ENCODE assay signal across 25 cellular contexts in genomic region chr11:37343279-37343678, GRCh38.
DNase-seq lines count a peak whose midpoint lies in the region; ATAC-seq and TF ChIP-seq lines count a peak whose summit lies in the region.
"Had no signal": no experiment of that assay in that cellular context is flagged by ENCODE, and none has a peak within 500 bp of the region (broad histone marks: within the 10 kb centered on the region; RNA-seq: fewer than 3 reads in every experiment).

No MANE protein-coding gene starts in this region.

- H3K9ac ChIP-seq in neural progenitor cell = no peak overlapping the region
- H3K9ac ChIP-seq: BLaER1 had no signal

- H3K4me2 ChIP-seq in neural progenitor cell = no peak overlapping the region
- H3K4me2 ChIP-seq: BLaER1 had no signal

- ATAC-seq in stimulated activated naive B cell treated with anti-CD40 and anti-IgM and Interleukin-4, amounts not matched to agents 10 μg/mL and 1 μg/mL and 100 μg/mL, for 72 hours (replicated peaks) = no peak
- no peak for ATAC-seq in GM19035 (IDR thresholded peaks at IDR 0.05; ENCODE audit: unreplicated experiment)
- ATAC-seq: GM12878 had no signal

- peak overlapping the region; percentile 84 for H3K27ac Mint-ChIP-seq in glutamatergic neuron (ENCODE audit: unreplicated experiment)
- H3K27ac Mint-ChIP-seq in stimulated activated naive B cell treated with anti-CD40 and anti-IgM and Interleukin-4, amounts not matched to agents 10 μg/mL and 1 μg/mL and 100 μg/mL, for 72 hours = no peak overlapping the region
- no peak overlapping the region for H3K27ac Mint-ChIP-seq in neural progenitor cell
- H3K27ac Mint-ChIP-seq: CD14-positive monocyte; CD4-positive, alpha-beta memory T cell; CD4-positive, CD25-positive, alpha-beta regulatory T cell; CD8-positive, alpha-beta memory T cell had no signal

- no peak overlapping the region for H2AFZ ChIP-seq in neural progenitor cell (replicated peaks)

- H3F3A ChIP-seq in neural progenitor cell (ENCODE audit: low read depth) = peaks cover 7% of the 10 kb centered on the region

- peaks cover 10% of the 10 kb centered on the region for H3K4me1 Mint-ChIP-seq in glutamatergic neuron (ENCODE audit: low read depth, unreplicated experiment)
- no peaks in the 10 kb centered on the region for H3K4me1 Mint-ChIP-seq in stimulated activated naive B cell treated with anti-CD40 and anti-IgM and Interleukin-4, amounts not matched to agents 10 μg/mL and 1 μg/mL and 100 μg/mL, for 72 hours
- no peaks in the 10 kb centered on the region for H3K4me1 Mint-ChIP-seq in neural progenitor cell
- H3K4me1 Mint-ChIP-seq: CD14-positive monocyte; CD4-positive, alpha-beta memory T cell; CD4-positive, CD25-positive, alpha-beta regulatory T cell; CD8-positive, alpha-beta memory T cell had no signal

- no peaks in the 10 kb centered on the region for H3K4me1 ChIP-seq in neural progenitor cell
- H3K4me1 ChIP-seq: BE2C, BLaER1 had no signal

- peak overlapping the region; percentile 53 for H3K4me3 Mint-ChIP-seq in glutamatergic neuron (ENCODE audit: unreplicated experiment)
- H3K4me3 Mint-ChIP-seq in stimulated activated naive B cell treated with anti-CD40 and anti-IgM and Interleukin-4, amounts not matched to agents 10 μg/mL and 1 μg/mL and 100 μg/mL, for 72 hours = no peak overlapping the region
- no peak overlapping the region for H3K4me3 Mint-ChIP-seq in neural progenitor cell
- H3K4me3 Mint-ChIP-seq: CD14-positive monocyte; CD4-positive, alpha-beta memory T cell; CD4-positive, CD25-positive, alpha-beta regulatory T cell; CD8-positive, alpha-beta memory T cell had no signal

- no peak for TF ChIP-seq CTCF in glutamatergic neuron (IDR thresholded peaks at IDR 0.05; ENCODE audit: partially characterized antibody, unreplicated experiment)
- no peak for TF ChIP-seq CTCF in neural progenitor cell (IDR thresholded peaks at IDR 0.05)

- H3K27me3 Mint-ChIP-seq in glutamatergic neuron (ENCODE audit: unreplicated experiment) (no peaks in the 10 kb centered on the region), neural progenitor cell (ENCODE audit: insufficient read depth, low read depth) (no peaks in the 10 kb centered on the region)
- H3K27me3 Mint-ChIP-seq in stimulated activated naive B cell treated with anti-CD40 and anti-IgM and Interleukin-4, amounts not matched to agents 10 μg/mL and 1 μg/mL and 100 μg/mL, for 72 hours = no peaks in the 10 kb centered on the region
- H3K27me3 Mint-ChIP-seq: CD4-positive, alpha-beta memory T cell; CD4-positive, CD25-positive, alpha-beta regulatory T cell had no signal

- H3K27ac ChIP-seq in neural progenitor cell = no peak overlapping the region
- H3K27ac ChIP-seq: BLaER1 had no signal

- no peaks in the 10 kb centered on the region for H3K79me2 ChIP-seq in neural progenitor cell (ENCODE audit: low read depth)

- no peak overlapping the region for H3K4me3 ChIP-seq in neural progenitor cell
- H3K4me3 ChIP-seq: BLaER1, GM12878 had no signal

- H4K20me1 ChIP-seq in neural progenitor cell (ENCODE audit: low read depth) = no peaks in the 10 kb centered on the region
- H4K20me1 ChIP-seq: BLaER1 had no signal

- peak; percentile 3 for DNase-seq in NCI-H69 (lab: John Stamatoyannopoulos, UW)
- peak; percentile 39 for DNase-seq in SK-N-DZ (ENCODE audit: low spot score)
- DNase-seq in glutamatergic neuron = no peak
- peak; percentile 10 for DNase-seq in pons (ENCODE audit: low spot score)
- no peak for DNase-seq in stimulated activated naive B cell treated with anti-CD40 and anti-IgM and Interleukin-4, amounts not matched to agents 10 μg/mL and 1 μg/mL and 100 μg/mL, for 72 hours
- no peak for DNase-seq in neural progenitor cell (ENCODE audit: low spot score)
- DNase-seq: 8988T; ACHN; BE2C; C1 segment of cervical spinal cord; CD4-positive, alpha-beta memory T cell; CD4-positive, CD25-positive, alpha-beta regulatory T cell; CD8-positive, alpha-beta memory T cell; COR-L47; DMS 273 treated with DMSO at 0.1 percent for 48 hours; DMS153; DMS53; DMS79; DND-41; EL; GDM1 had no signal

- no peaks in the 10 kb centered on the region for H3K9me3 Mint-ChIP-seq in glutamatergic neuron (ENCODE audit: unreplicated experiment)
- peaks cover 0 to 1% of the 10 kb centered on the region in 2 donors for H3K9me3 Mint-ChIP-seq in stimulated activated naive B cell treated with anti-CD40 and anti-IgM and Interleukin-4, amounts not matched to agents 10 μg/mL and 1 μg/mL and 100 μg/mL, for 72 hours
- H3K9me3 Mint-ChIP-seq in neural progenitor cell = no peaks in the 10 kb centered on the region

- H3K36me3 Mint-ChIP-seq in glutamatergic neuron (ENCODE audit: unreplicated experiment) (no peaks in the 10 kb centered on the region), neural progenitor cell (no peaks in the 10 kb centered on the region)
- no peaks in the 10 kb centered on the region for H3K36me3 Mint-ChIP-seq in stimulated activated naive B cell treated with anti-CD40 and anti-IgM and Interleukin-4, amounts not matched to agents 10 μg/mL and 1 μg/mL and 100 μg/mL, for 72 hours
- H3K36me3 Mint-ChIP-seq: CD14-positive monocyte; CD4-positive, alpha-beta memory T cell; CD4-positive, CD25-positive, alpha-beta regulatory T cell; CD8-positive, alpha-beta memory T cell had no signal

- H3K27me3 ChIP-seq in neural progenitor cell = no peaks in the 10 kb centered on the region
- H3K27me3 ChIP-seq: BE2C, BLaER1 had no signal

- H3K9me3 ChIP-seq in neural progenitor cell (ENCODE audit: low read depth) = no peaks in the 10 kb centered on the region
- H3K9me3 ChIP-seq: BE2C, BLaER1 had no signal

- H3K36me3 ChIP-seq in neural progenitor cell = no peaks in the 10 kb centered on the region
- H3K36me3 ChIP-seq: BE2C, BLaER1 had no signal

Comparison
In these comparisons a context has a peak if more than half of its experiments do, and no peak if none do; other contexts are left out.
1. DNase-seq: peak in NCI-H69 (single experiment), SK-N-DZ (single experiment) and pons (single experiment); none in glutamatergic neuron (single experiment), stimulated activated naive B cell treated with anti-CD40 and anti-IgM and Interleukin-4, amounts not matched to agents 10 μg/mL and 1 μg/mL and 100 μg/mL, for 72 hours (single experiment) and neural progenitor cell (single experiment).